ENCODE assay signal across 10 cellular contexts in genomic region chr1:234720709-234721436, GRCh38.
DNase-seq lines count a peak whose midpoint lies in the region; ATAC-seq and TF ChIP-seq lines count a peak whose summit lies in the region.
"Had no signal": no experiment of that assay in that cellular context is flagged by ENCODE, and none has a peak within 500 bp of the region (broad histone marks: within the 10 kb centered on the region; RNA-seq: fewer than 3 reads in every experiment).

No MANE protein-coding gene starts in this region.

- no peak for ATAC-seq in activated CD4-positive, alpha-beta T cell treated with anti-CD3 and anti-CD28 coated beads for 36 hours
- no peak for ATAC-seq in HG02610 (IDR thresholded peaks at IDR 0.05; ENCODE audit: unreplicated experiment)

- H3K9me3 Mint-ChIP-seq in activated CD4-positive, alpha-beta T cell treated with anti-CD3 and anti-CD28 coated beads, Interleukin-2, amount 10 ng/mL, durations not matched to agents 7 days and 5 days = no peaks in the 10 kb centered on the region
- H3K9me3 Mint-ChIP-seq in activated CD4-positive, alpha-beta T cell treated with anti-CD3 and anti-CD28 coated beads for 36 hours (ENCODE audit: low read depth) = no peaks in the 10 kb centered on the region
- no peaks in the 10 kb centered on the region for H3K9me3 Mint-ChIP-seq in nephron
- peaks cover under 1% of the 10 kb centered on the region for H3K9me3 Mint-ChIP-seq in type B pancreatic cell

- H3K9me3 ChIP-seq in BE2C = no peaks in the 10 kb centered on the region

- no peak for DNase-seq in activated CD4-positive, alpha-beta T cell treated with anti-CD3 and anti-CD28 coated beads, Interleukin-2, amount 10 ng/mL, durations not matched to agents 7 days and 5 days
- DNase-seq in activated CD4-positive, alpha-beta T cell treated with anti-CD3 and anti-CD28 coated beads for 36 hours = no peak
- no peak for DNase-seq in dorsolateral prefrontal cortex
- DNase-seq in type B pancreatic cell (ENCODE audit: extremely low spot score, unreplicated experiment) = no peak
- no peak for DNase-seq in SHP77 treated with DMSO at 0.1 percent for 48 hours (lab: John Stamatoyannopoulos, UW)
- no peak for DNase-seq in BE2C
- DNase-seq: effector memory CD4-positive, alpha-beta T cell; NCI-H1436 had no signal

- no peak overlapping the region for H3K4me3 Mint-ChIP-seq in activated CD4-positive, alpha-beta T cell treated with anti-CD3 and anti-CD28 coated beads, Interleukin-2, amount 10 ng/mL, durations not matched to agents 7 days and 5 days
- no peak overlapping the region for H3K4me3 Mint-ChIP-seq in activated CD4-positive, alpha-beta T cell treated with anti-CD3 and anti-CD28 coated beads for 36 hours
- peak overlapping the region in 1 of 3 experiments; percentile 27 for H3K4me3 Mint-ChIP-seq in nephron
- peak overlapping the region; percentile 78 for H3K4me3 Mint-ChIP-seq in type B pancreatic cell

- peak overlapping the region; percentile 60 to 100 (median 98) for H3K27ac ChIP-seq in dorsolateral prefrontal cortex

- POLR2A ChIA-PET in activated CD4-positive, alpha-beta T cell treated with anti-CD3 and anti-CD28 coated beads, Interleukin-2, amount 10 ng/mL, durations not matched to agents 7 days and 5 days (lab: Charles Lee) = no interaction called here
- POLR2A ChIA-PET in activated CD4-positive, alpha-beta T cell treated with anti-CD3 and anti-CD28 coated beads for 36 hours (lab: Charles Lee) = no interaction called here

- H3K4me1 Mint-ChIP-seq in activated CD4-positive, alpha-beta T cell treated with anti-CD3 and anti-CD28 coated beads, Interleukin-2, amount 10 ng/mL, durations not matched to agents 7 days and 5 days = peaks cover 52% of the 10 kb centered on the region
- H3K4me1 Mint-ChIP-seq in activated CD4-positive, alpha-beta T cell treated with anti-CD3 and anti-CD28 coated beads for 36 hours = peaks cover 48% of the 10 kb centered on the region
- H3K4me1 Mint-ChIP-seq in nephron = peaks cover 94% of the 10 kb centered on the region
- peaks cover 90% of the 10 kb centered on the region for H3K4me1 Mint-ChIP-seq in type B pancreatic cell (ENCODE audit: unreplicated experiment)

- no peaks in the 10 kb centered on the region for H3K36me3 Mint-ChIP-seq in activated CD4-positive, alpha-beta T cell treated with anti-CD3 and anti-CD28 coated beads, Interleukin-2, amount 10 ng/mL, durations not matched to agents 7 days and 5 days (ENCODE audit: low read depth)
- H3K36me3 Mint-ChIP-seq in activated CD4-positive, alpha-beta T cell treated with anti-CD3 and anti-CD28 coated beads for 36 hours (ENCODE audit: low read depth) = no peaks in the 10 kb centered on the region
- H3K36me3 Mint-ChIP-seq in nephron (ENCODE audit: low read depth) = no peaks in the 10 kb centered on the region
- H3K36me3 Mint-ChIP-seq in type B pancreatic cell = no peaks in the 10 kb centered on the region

- no peaks in the 10 kb centered on the region for H3K36me3 ChIP-seq in BE2C

- TF ChIP-seq CTCF in dorsolateral prefrontal cortex (IDR thresholded peaks at IDR 0.05 in 54 of 56, conservative IDR thresholded peaks at IDR 0.05 in 2 of 56; ENCODE audit: low read depth in 1 of 56, partially characterized antibody in 56 of 56) (no peak), nephron (IDR thresholded peaks at IDR 0.05; ENCODE audit: unreplicated experiment in 3 of 3) (no peak), type B pancreatic cell (conservative IDR thresholded peaks at IDR 0.05) (no peak), BE2C (IDR thresholded peaks at IDR 0.05; ENCODE audit: low read depth, low read length) (no peak)

- no peaks in the 10 kb centered on the region for H3K27me3 Mint-ChIP-seq in activated CD4-positive, alpha-beta T cell treated with anti-CD3 and anti-CD28 coated beads, Interleukin-2, amount 10 ng/mL, durations not matched to agents 7 days and 5 days
- no peaks in the 10 kb centered on the region for H3K27me3 Mint-ChIP-seq in activated CD4-positive, alpha-beta T cell treated with anti-CD3 and anti-CD28 coated beads for 36 hours
- H3K27me3 Mint-ChIP-seq in nephron (ENCODE audit: low read depth) (no peaks in the 10 kb centered on the region), type B pancreatic cell (peaks cover 5% of the 10 kb centered on the region)

- CTCF ChIA-PET in activated CD4-positive, alpha-beta T cell treated with anti-CD3 and anti-CD28 coated beads, Interleukin-2, amount 10 ng/mL, durations not matched to agents 7 days and 5 days (lab: Charles Lee) = interaction anchor here (0.6 to 2.0 kb wide), 5 partner anchors 10 to 19 kb away, joined by 3 to 4 read pairs (median 4); no protein-coding TSS in a partner anchor
- CTCF ChIA-PET in activated CD4-positive, alpha-beta T cell treated with anti-CD3 and anti-CD28 coated beads for 36 hours (lab: Charles Lee) = interaction anchor here (0.5 kb wide), 1 partner anchor 55 kb away, joined by 3 read pairs; no protein-coding TSS in a partner anchor

- H3K4me3 ChIP-seq in dorsolateral prefrontal cortex (peak overlapping the region in 1 of 59 donors; percentile 19), BE2C (ENCODE audit: low read depth, low read length) (no peak overlapping the region)

- H3K27me3 ChIP-seq in dorsolateral prefrontal cortex = no peaks in the 10 kb centered on the region
- no peaks in the 10 kb centered on the region for H3K27me3 ChIP-seq in BE2C

- H3K4me1 ChIP-seq in BE2C = peaks cover 54% of the 10 kb centered on the region

- peak overlapping the region; percentile 60 for H3K27ac Mint-ChIP-seq in activated CD4-positive, alpha-beta T cell treated with anti-CD3 and anti-CD28 coated beads, Interleukin-2, amount 10 ng/mL, durations not matched to agents 7 days and 5 days
- no peak overlapping the region for H3K27ac Mint-ChIP-seq in activated CD4-positive, alpha-beta T cell treated with anti-CD3 and anti-CD28 coated beads for 36 hours
- peak overlapping the region; percentile 99 to 100 (median 99) for H3K27ac Mint-ChIP-seq in nephron
- peak overlapping the region; percentile 99 for H3K27ac Mint-ChIP-seq in type B pancreatic cell

- intact Hi-C loops in activated CD4-positive, alpha-beta T cell treated with anti-CD3 and anti-CD28 coated beads for 36 hours (cut with DNase I, micrococcal nuclease) = loop anchor here (5.0 kb wide), 3 partner anchors 39 to 241 kb away; no protein-coding TSS in a partner anchor
- intact Hi-C loops in dorsolateral prefrontal cortex (cut with DNase I) = loop anchor here (5.0 kb wide), 6 partner anchors 39 to 361 kb away; no protein-coding TSS in a partner anchor
